Comparison of ENCODE assay signal across 21 cellular contexts in genomic region chr2:233037078-233037477, GRCh38. TPM values are rescaled to one million over a fixed set of nuclear protein-coding genes. Genes with fewer than 3 reads are reported as not detected.
DNase-seq lines count a peak whose midpoint lies in the region; ATAC-seq and TF ChIP-seq lines count a peak whose summit lies in the region.
"Had no signal": no experiment of that assay in that cellular context is flagged by ENCODE, and none has a peak within 500 bp of the region (broad histone marks: within the 10 kb centered on the region; RNA-seq: fewer than 3 reads in every experiment).

No MANE protein-coding gene starts in this region.

- H3K18ac ChIP-seq in neuronal stem cell (ENCODE audit: low read length): no peak overlapping the region

- H2AK5ac ChIP-seq in neuronal stem cell (ENCODE audit: low read depth, low read length): no peak overlapping the region

- no TSS peak for BruUV-seq in PC-9 (replicated peaks; lab: Mats Ljungman, UMichigan)

- WGBS in neuronal stem cell (ENCODE audit: extremely low coverage in 2 of 2, insufficient read length in 2 of 2, insufficient replicate concordance in 1 of 2), 2 donors: no CpG with 5 or more reads among the region's 2 CpGs

- intact Hi-C loops in PC-9 (cut with micrococcal nuclease; ENCODE audit: unreplicated experiment): no loop called here

- H2BK120ac ChIP-seq in neuronal stem cell (ENCODE audit: low read depth, low read length): no peak overlapping the region

- H3K9me3 Mint-ChIP-seq in stimulated activated effector memory CD8-positive, alpha-beta T cell treated with anti-CD3 and anti-CD28 coated beads, Interleukin-12 subunit alpha, Interleukin-12 subunit beta, amount 100 ng/mL, for 72 hours: no peaks in the 10 kb centered on the region
- H3K9me3 Mint-ChIP-seq: CD8-positive, alpha-beta memory T cell had no signal

- no peak overlapping the region for H3K4me3 ChIP-seq in PC-9
- H3K4me3 ChIP-seq in choroid plexus epithelial cell (ENCODE audit: low read depth, low read length): no peak overlapping the region
- no peak overlapping the region for H3K4me3 ChIP-seq in neuronal stem cell (ENCODE audit: low read length in 2 of 2)
- H3K4me3 ChIP-seq: GM12878 had no signal

- H3K4me2 ChIP-seq in PC-9 (no peak overlapping the region), neuronal stem cell (ENCODE audit: insufficient read depth, low read length, poor library complexity, severe bottlenecking) (no peak overlapping the region)

- no peaks in the 10 kb centered on the region for H3K79me2 ChIP-seq in PC-9 (ENCODE audit: low read depth)

- H3K27me3 ChIP-seq in PC-9 (ENCODE audit: insufficient read depth, low read depth): no peaks in the 10 kb centered on the region
- H3K27me3 ChIP-seq in neuronal stem cell (ENCODE audit: control insufficient read depth in 3 of 3, insufficient read depth in 3 of 3, low read depth in 1 of 3, low read length in 3 of 3): peaks cover 0 to 6% (median 0%) of the 10 kb centered on the region in 3 experiments
- H3K27me3 ChIP-seq: brain microvascular endothelial cell had no signal

- H2AFZ ChIP-seq in PC-9 (no peak overlapping the region), neuronal stem cell (ENCODE audit: low read length) (no peak overlapping the region)

- ATAC-seq in stimulated activated effector memory CD8-positive, alpha-beta T cell treated with anti-CD3 and anti-CD28 coated beads, Interleukin-12 subunit alpha, Interleukin-12 subunit beta, amount 100 ng/mL, for 72 hours: no peak
- ATAC-seq: GM12878 had no signal

- no peak overlapping the region for H3K4ac ChIP-seq in neuronal stem cell (ENCODE audit: low read length)

- no peak overlapping the region for H3K27ac Mint-ChIP-seq in stimulated activated effector memory CD8-positive, alpha-beta T cell treated with anti-CD3 and anti-CD28 coated beads, Interleukin-12 subunit alpha, Interleukin-12 subunit beta, amount 100 ng/mL, for 72 hours
- H3K27ac Mint-ChIP-seq: activated CD4-positive, alpha-beta memory T cell treated with anti-CD3 and anti-CD28 coated beads, Interleukin-2, amount 10 ng/mL, durations not matched to agents 7 days and 5 days; CD8-positive, alpha-beta memory T cell had no signal

- H3K14ac ChIP-seq in neuronal stem cell (ENCODE audit: low read length): no peak overlapping the region

- H2BK5ac ChIP-seq in neuronal stem cell (ENCODE audit: low read length): no peak overlapping the region

- TF ChIP-seq CTCF in PC-9 (conservative IDR thresholded peaks at IDR 0.05) (no peak), choroid plexus epithelial cell (conservative IDR thresholded peaks at IDR 0.05; ENCODE audit: low read depth, low read length) (no peak)

- DNase-seq in H4 (ENCODE audit: low spot score) (peak; percentile 70), PC-9 (peak in 1 of 2 experiments; percentile 74), choroid plexus epithelial cell (ENCODE audit: low read depth) (peak; percentile 51), iris pigment epithelial cell (ENCODE audit: low read depth) (peak; percentile 70), neuronal stem cell (ENCODE audit: low spot score) (no peak), NCI-H446 treated with DMSO at 0.1 percent for 48 hours (lab: John Stamatoyannopoulos, UW) (no peak), LoVo (ENCODE audit: low spot score) (no peak)
- no peak for DNase-seq in stimulated activated effector memory CD8-positive, alpha-beta T cell treated with anti-CD3 and anti-CD28 coated beads, Interleukin-12 subunit alpha, Interleukin-12 subunit beta, amount 100 ng/mL, for 72 hours (ENCODE audit: low spot score in 2 of 2)
- DNase-seq: activated CD4-positive, alpha-beta memory T cell treated with anti-CD3 and anti-CD28 coated beads, Interleukin-2, amount 10 ng/mL, durations not matched to agents 7 days and 5 days; activated effector memory CD4-positive, alpha-beta T cell treated with Interleukin-2 at 50 U/mL for 16 hours; brain microvascular endothelial cell; CD8-positive, alpha-beta memory T cell; cortex of kidney; Kasumi-1; NCI-H1417; NCI-H2107; NCI-H526; stimulated activated CD4-positive, alpha-beta T cell treated with anti-CD3 and anti-CD28 coated beads, Interleukin-12 subunit alpha, Interleukin-12 subunit beta, amount 100 ng/mL, for 4 hours had no signal

- no peaks in the 10 kb centered on the region for H3K4me1 Mint-ChIP-seq in stimulated activated effector memory CD8-positive, alpha-beta T cell treated with anti-CD3 and anti-CD28 coated beads, Interleukin-12 subunit alpha, Interleukin-12 subunit beta, amount 100 ng/mL, for 72 hours
- H3K4me1 Mint-ChIP-seq: activated CD4-positive, alpha-beta memory T cell treated with anti-CD3 and anti-CD28 coated beads, Interleukin-2, amount 10 ng/mL, durations not matched to agents 7 days and 5 days; CD8-positive, alpha-beta memory T cell had no signal

- CTCF ChIA-PET in PC-9 (lab: Charles Lee): interaction anchor here (0.7 kb wide), 1 partner anchor 170 kb away, joined by 3 read pairs; no protein-coding TSS in a partner anchor

- no peaks in the 10 kb centered on the region for H3K9me2 ChIP-seq in PC-9 (ENCODE audit: insufficient read depth)

- no peak overlapping the region for H4K8ac ChIP-seq in neuronal stem cell (ENCODE audit: low read depth, low read length)

- no peak overlapping the region for H2BK15ac ChIP-seq in neuronal stem cell (ENCODE audit: low read length)

- peaks cover 3% of the 10 kb centered on the region for H3K79me1 ChIP-seq in neuronal stem cell (ENCODE audit: low read depth, low read length)

- no peak overlapping the region for H3K4me3 Mint-ChIP-seq in stimulated activated effector memory CD8-positive, alpha-beta T cell treated with anti-CD3 and anti-CD28 coated beads, Interleukin-12 subunit alpha, Interleukin-12 subunit beta, amount 100 ng/mL, for 72 hours
- H3K4me3 Mint-ChIP-seq: activated CD4-positive, alpha-beta memory T cell treated with anti-CD3 and anti-CD28 coated beads, Interleukin-2, amount 10 ng/mL, durations not matched to agents 7 days and 5 days; CD8-positive, alpha-beta memory T cell had no signal

- peaks cover 55% of the 10 kb centered on the region for H3F3A ChIP-seq in PC-9 (ENCODE audit: insufficient read depth, low read depth)

- H3K9me3 ChIP-seq in PC-9 (ENCODE audit: insufficient read depth, low read depth) (peaks cover 17% of the 10 kb centered on the region), neuronal stem cell (replicated peaks in 1 of 2; ENCODE audit: control insufficient read depth in 2 of 2, insufficient read depth in 1 of 2, low read depth in 1 of 2, low read length in 2 of 2) (peaks cover 0 to 8% of the 10 kb centered on the region in 2 donors)

- peaks cover 48% of the 10 kb centered on the region for H3K4me1 ChIP-seq in PC-9 (replicated peaks; ENCODE audit: insufficient read depth)
- peaks cover 0 to 2% of the 10 kb centered on the region in 2 donors for H3K4me1 ChIP-seq in neuronal stem cell (ENCODE audit: control insufficient read depth in 2 of 2, insufficient read depth in 1 of 2, low read depth in 1 of 2, low read length in 2 of 2)

- H3K36me3 Mint-ChIP-seq in stimulated activated effector memory CD8-positive, alpha-beta T cell treated with anti-CD3 and anti-CD28 coated beads, Interleukin-12 subunit alpha, Interleukin-12 subunit beta, amount 100 ng/mL, for 72 hours: no peaks in the 10 kb centered on the region
- H3K36me3 Mint-ChIP-seq: CD8-positive, alpha-beta memory T cell had no signal

- H3K23ac ChIP-seq in neuronal stem cell (ENCODE audit: low read depth, low read length, poor library complexity): no peak overlapping the region

- H3K9ac ChIP-seq in neuronal stem cell (ENCODE audit: low read depth, low read length, poor library complexity): no peak overlapping the region

- no peaks in the 10 kb centered on the region for H4K20me1 ChIP-seq in PC-9 (ENCODE audit: insufficient read depth)

- no peak overlapping the region for H2BK12ac ChIP-seq in neuronal stem cell (ENCODE audit: low read length)

- H3K36me3 ChIP-seq in PC-9 (ENCODE audit: low read depth) (no peaks in the 10 kb centered on the region), neuronal stem cell (replicated peaks in 1 of 2; ENCODE audit: control insufficient read depth in 2 of 2, insufficient read depth in 2 of 2, low read length in 2 of 2) (no peaks in the 10 kb centered on the region)
- H3K36me3 ChIP-seq: brain microvascular endothelial cell had no signal

- no peak overlapping the region for H4K91ac ChIP-seq in neuronal stem cell (ENCODE audit: low read depth, low read length, poor library complexity)

- POLR2A ChIA-PET in PC-9 (lab: Charles Lee; ENCODE audit: unreplicated experiment): no interaction called here

- H3K27ac ChIP-seq in PC-9 (peak overlapping the region; percentile 50), neuronal stem cell (replicated peaks; ENCODE audit: low read length) (no peak overlapping the region)
- H3K27ac ChIP-seq: brain microvascular endothelial cell had no signal

RNA-seq across cellular contexts. Expression of gene NEU2, which starts 4.6 kb away (rescaled TPM):
- not detected in 2 replicates for total RNA-seq in H4 (2014; rRNA removed; shearing (Covaris generic))
- not detected in 2 replicates for total RNA-seq in PC-9 (2021)
- polyA plus RNA-seq in neuronal stem cell (2013, experiment 1 of 2): not detected
- not detected for polyA plus RNA-seq in neuronal stem cell (2013, experiment 2 of 2)
- total RNA-seq: activated CD4-positive, alpha-beta memory T cell treated with anti-CD3 and anti-CD28 coated beads, Interleukin-2, amount 10 ng/mL, durations not matched to agents 7 days and 5 days; CD8-positive, alpha-beta memory T cell; GM12878; kidney epithelial cell; lung microvascular endothelial cell had no signal
- polyA plus RNA-seq: CD8-positive, alpha-beta memory T cell; GM12878 had no signal

RNA-seq across cellular contexts. Expression of gene INPP5D, which starts 23.1 kb away (rescaled TPM):
- 0.46 TPM in 1 of 2 replicates, not detected in the other for total RNA-seq in H4 (2014; rRNA removed; shearing (Covaris generic))
- 0.55 and 0.74 TPM in 2 replicates for total RNA-seq in PC-9 (2021)
- 4.5 TPM for polyA plus RNA-seq in neuronal stem cell (2013, experiment 1 of 2)
- 4.4 TPM for polyA plus RNA-seq in neuronal stem cell (2013, experiment 2 of 2)

RNA-seq across cellular contexts. Expression of gene NGEF, which starts 24.0 kb away (rescaled TPM):
- 1.3 and 3.3 TPM in 2 replicates for total RNA-seq in H4 (2014; rRNA removed; shearing (Covaris generic))
- 52.2 and 55.3 TPM in 2 replicates for total RNA-seq in PC-9 (2021)
- polyA plus RNA-seq in neuronal stem cell (2013, experiment 1 of 2): 5.6 TPM
- 5.3 TPM for polyA plus RNA-seq in neuronal stem cell (2013, experiment 2 of 2)
- total RNA-seq: GM12878, lung microvascular endothelial cell had no signal
- polyA plus RNA-seq: CD8-positive, alpha-beta memory T cell had no signal

Comparison
In these comparisons a context has a peak if more than half of its experiments do, and no peak if none do; other contexts are left out.
1. DNase-seq: peak in H4 (single experiment), choroid plexus epithelial cell (single experiment) and iris pigment epithelial cell (single experiment); none in neuronal stem cell (single experiment), NCI-H446 treated with DMSO at 0.1 percent for 48 hours (single experiment), LoVo (single experiment) and stimulated activated effector memory CD8-positive, alpha-beta T cell treated with anti-CD3 and anti-CD28 coated beads, Interleukin-12 subunit alpha, Interleukin-12 subunit beta, amount 100 ng/mL, for 72 hours (0 of 2).
2. RNA of gene NGEF, which starts 24.0 kb away (total RNA-seq): 52.2 to 55.3 TPM in PC-9; 1.3 to 3.3 TPM in H4; every median in the first group is over 10 times any median in the second.